In genomic region chr7:128020161-128020560, GRCh38 we compare ENCODE assay signal across 10 cellular contexts. TPM values are rescaled to one million over a fixed set of nuclear protein-coding genes. Genes with fewer than 3 reads are reported as not detected.
DNase-seq lines count a peak whose midpoint lies in the region; ATAC-seq and TF ChIP-seq lines count a peak whose summit lies in the region.
"Had no signal": no experiment of that assay in that cellular context is flagged by ENCODE, and none has a peak within 500 bp of the region (broad histone marks: within the 10 kb centered on the region; RNA-seq: fewer than 3 reads in every experiment).

No MANE protein-coding gene starts in this region.

- H2AK5ac ChIP-seq in mesenchymal stem cell (ENCODE audit: low read length, severe bottlenecking) = no peak overlapping the region

- no peaks in the 10 kb centered on the region for H3F3A ChIP-seq in SU-DHL-6 (ENCODE audit: insufficient read depth)

- H3K23ac ChIP-seq in mesenchymal stem cell (ENCODE audit: low read length in 2 of 2) = no peak overlapping the region

- H3K9me3 ChIP-seq in BE2C (no peaks in the 10 kb centered on the region), SU-DHL-6 (ENCODE audit: insufficient read depth, low read length) (no peaks in the 10 kb centered on the region), mesenchymal stem cell (ENCODE audit: control insufficient read depth, low read length) (no peaks in the 10 kb centered on the region)

- H3K4me2 ChIP-seq in SU-DHL-6 (ENCODE audit: low read depth, low read length, poor library complexity, severe bottlenecking) = no peak overlapping the region
- H3K4me2 ChIP-seq in mesenchymal stem cell (ENCODE audit: low read length, poor library complexity, severe bottlenecking) = no peak overlapping the region

- H4K20me1 ChIP-seq in SU-DHL-6 (ENCODE audit: low read depth, low read length) = no peaks in the 10 kb centered on the region

- no peak overlapping the region for H2BK120ac ChIP-seq in mesenchymal stem cell (ENCODE audit: low read depth, low read length)

- DNase-seq in BE2C (peak; percentile 39), foreskin fibroblast (no peak), C1 segment of cervical spinal cord (lab: John Stamatoyannopoulos, UW) (no peak), mesenchymal stem cell (no peak)
- DNase-seq: activated CD8-positive, alpha-beta memory T cell treated with anti-CD3 and anti-CD28 coated beads for 24 hours; cortex of kidney had no signal

- H3K4me3 ChIP-seq in BE2C (ENCODE audit: low read depth, low read length) (no peak overlapping the region), SU-DHL-6 (ENCODE audit: insufficient read depth, low read length, poor library complexity, severe bottlenecking) (no peak overlapping the region), foreskin fibroblast (ENCODE audit: low read depth in 1 of 2, low read length in 2 of 2) (no peak overlapping the region), mesenchymal stem cell (ENCODE audit: insufficient read depth in 1 of 2, low read depth in 1 of 2, low read length in 2 of 2) (no peak overlapping the region)

- peak; percentile 62 for TF ChIP-seq CTCF in BE2C (IDR thresholded peaks at IDR 0.05; ENCODE audit: low read depth, low read length)
- peak; percentile 43 for TF ChIP-seq CTCF in GM12874 (IDR thresholded peaks at IDR 0.05; ENCODE audit: insufficient read depth, low read depth, low read length)
- TF ChIP-seq CTCF in SU-DHL-6 (IDR thresholded peaks at IDR 0.05; ENCODE audit: insufficient read depth, low read length, poor library complexity, severe bottlenecking) = peak; percentile 38
- peak; percentile 7 for TF ChIP-seq CTCF in foreskin fibroblast (IDR thresholded peaks at IDR 0.05; ENCODE audit: low read depth, low read length)

- WGBS in mesenchymal stem cell = 78% methylated on average over 6 of the region's 6 CpGs

- no peaks in the 10 kb centered on the region for H3K79me2 ChIP-seq in SU-DHL-6 (ENCODE audit: insufficient read depth, low read length)

- no peak overlapping the region for H3K14ac ChIP-seq in mesenchymal stem cell (ENCODE audit: low read length in 2 of 2)

- peaks cover 37% of the 10 kb centered on the region for H3K79me1 ChIP-seq in mesenchymal stem cell (replicated peaks; ENCODE audit: low read length, poor library complexity, severe bottlenecking)

- no peaks in the 10 kb centered on the region for H3K9me2 ChIP-seq in SU-DHL-6 (replicated peaks; ENCODE audit: insufficient read depth, low read length)

- H2BK5ac ChIP-seq in mesenchymal stem cell (ENCODE audit: low read depth, low read length, poor library complexity, severe bottlenecking) = no peak overlapping the region

- H4K91ac ChIP-seq in mesenchymal stem cell (ENCODE audit: low read length) = no peak overlapping the region

- no peak overlapping the region for H3K18ac ChIP-seq in mesenchymal stem cell (ENCODE audit: low read depth in 1 of 2, low read length in 2 of 2)

- ATAC-seq in GM18909 (IDR thresholded peaks at IDR 0.05; ENCODE audit: poor library complexity, unreplicated experiment) (no peak), HG03025 (IDR thresholded peaks at IDR 0.05; ENCODE audit: low FRiP score, unreplicated experiment) (no peak)

- no peak overlapping the region for H3K4ac ChIP-seq in mesenchymal stem cell (ENCODE audit: low read depth in 1 of 2, low read length in 2 of 2)

- H4K8ac ChIP-seq in mesenchymal stem cell (ENCODE audit: low read length) = no peak overlapping the region

- no peaks in the 10 kb centered on the region for H3K27me3 ChIP-seq in BE2C
- no peaks in the 10 kb centered on the region for H3K27me3 ChIP-seq in SU-DHL-6 (ENCODE audit: low read length)
- H3K27me3 ChIP-seq in mesenchymal stem cell (ENCODE audit: control insufficient read depth in 1 of 2, insufficient read depth in 1 of 2, low read length in 2 of 2) = no peaks in the 10 kb centered on the region

- H3K27ac ChIP-seq in SU-DHL-6 (ENCODE audit: low read depth, low read length) (no peak overlapping the region), mesenchymal stem cell (ENCODE audit: low read length, poor library complexity, severe bottlenecking) (no peak overlapping the region)

- no peaks in the 10 kb centered on the region; the same call in 1 of the 2 replicates for H3K36me3 ChIP-seq in BE2C
- H3K36me3 ChIP-seq in SU-DHL-6 (ENCODE audit: low read length) = no peaks in the 10 kb centered on the region
- H3K36me3 ChIP-seq in mesenchymal stem cell (ENCODE audit: control insufficient read depth in 1 of 2, insufficient read depth in 2 of 2, low read depth in 1 of 2, low read length in 2 of 2) = peaks cover 7 to 13% of the 10 kb centered on the region in 2 experiments

- H3K4me1 ChIP-seq in BE2C = peaks cover 13% of the 10 kb centered on the region; the same call in 1 of the 2 replicates
- H3K4me1 ChIP-seq in mesenchymal stem cell (ENCODE audit: control insufficient read depth, insufficient read depth, low read depth, low read length) = peaks cover 13% of the 10 kb centered on the region

- H2BK12ac ChIP-seq in mesenchymal stem cell (ENCODE audit: low read length in 2 of 2) = no peak overlapping the region

- H2BK15ac ChIP-seq in mesenchymal stem cell (ENCODE audit: low read depth, poor library complexity, severe bottlenecking) = no peak overlapping the region

- H3K9ac ChIP-seq in SU-DHL-6 (ENCODE audit: low read length) = no peak overlapping the region
- H3K9ac ChIP-seq in mesenchymal stem cell (ENCODE audit: low read length) = no peak overlapping the region

- H2AFZ ChIP-seq in SU-DHL-6 (ENCODE audit: low read depth, low read length, severe bottlenecking) (no peak overlapping the region), mesenchymal stem cell (ENCODE audit: low read depth, low read length) (no peak overlapping the region)

RNA-seq across cellular contexts. Expression of gene LRRC4, which starts 11.1 kb away (rescaled TPM):
- polyA plus RNA-seq in BE2C (2012; ENCODE audit: insufficient read depth, insufficient read length, low read depth) = 3.3 TPM
- polyA plus RNA-seq in mesenchymal stem cell (2013, experiment 1 of 2) = 0.23 TPM
- polyA plus RNA-seq in mesenchymal stem cell (2013, experiment 2 of 2) = 0.14 TPM

Comparison
In these comparisons a context has a peak if more than half of its experiments do, and no peak if none do; other contexts are left out.
1. CTCF ChIP-seq: peak in every context shown above with its lines; median percentile 62 in BE2C; 43 in GM12874; 38 in SU-DHL-6; 7 in foreskin fibroblast.